20 cellular contexts compared by ENCODE assay signal in genomic region chr2:199216253-199216652, GRCh38.
A peak's percentile ranks its signal among the peaks of the same experiment; 100 is the strongest.
DNase-seq lines count a peak whose midpoint lies in the region; ATAC-seq and TF ChIP-seq lines count a peak whose summit lies in the region.
"Had no signal": no experiment of that assay in that cellular context is flagged by ENCODE, and none has a peak within 500 bp of the region (broad histone marks: within the 10 kb centered on the region; RNA-seq: fewer than 3 reads in every experiment).

No MANE protein-coding gene starts in this region.

- TF ChIP-seq CTCF in glutamatergic neuron (IDR thresholded peaks at IDR 0.05; ENCODE audit: partially characterized antibody, unreplicated experiment): no peak

- no peaks in the 10 kb centered on the region for H3K9me3 Mint-ChIP-seq in glutamatergic neuron (ENCODE audit: unreplicated experiment)
- peaks cover 8% of the 10 kb centered on the region for H3K9me3 Mint-ChIP-seq in activated CD4-positive, alpha-beta memory T cell treated with anti-CD3 and anti-CD28 coated beads for 36 hours
- H3K9me3 Mint-ChIP-seq in naive thymus-derived CD8-positive, alpha-beta T cell: peaks cover 0 to 15% (median 4%) of the 10 kb centered on the region in 9 donors
- H3K9me3 Mint-ChIP-seq: activated naive CD4-positive, alpha-beta T cell treated with anti-CD3 and anti-CD28 coated beads, Interleukin-2, amount 10 ng/mL, durations not matched to agents 7 days and 5 days had no signal

- no peak overlapping the region for H3K4me3 Mint-ChIP-seq in glutamatergic neuron (ENCODE audit: unreplicated experiment)
- no peak overlapping the region for H3K4me3 Mint-ChIP-seq in activated CD4-positive, alpha-beta memory T cell treated with anti-CD3 and anti-CD28 coated beads for 36 hours
- no peak overlapping the region for H3K4me3 Mint-ChIP-seq in naive thymus-derived CD8-positive, alpha-beta T cell
- H3K4me3 Mint-ChIP-seq: activated naive CD4-positive, alpha-beta T cell treated with anti-CD3 and anti-CD28 coated beads, Interleukin-2, amount 10 ng/mL, durations not matched to agents 7 days and 5 days; T-cell had no signal

- CTCF ChIA-PET in activated CD4-positive, alpha-beta memory T cell treated with anti-CD3 and anti-CD28 coated beads for 36 hours (lab: Charles Lee): no interaction called here

- POLR2A ChIA-PET in activated CD4-positive, alpha-beta memory T cell treated with anti-CD3 and anti-CD28 coated beads for 36 hours (lab: Charles Lee): no interaction called here
- POLR2A ChIA-PET in naive thymus-derived CD8-positive, alpha-beta T cell (lab: Charles Lee): no interaction called here

- no peaks in the 10 kb centered on the region for H3K36me3 Mint-ChIP-seq in glutamatergic neuron (ENCODE audit: unreplicated experiment)
- H3K36me3 Mint-ChIP-seq in activated CD4-positive, alpha-beta memory T cell treated with anti-CD3 and anti-CD28 coated beads for 36 hours: no peaks in the 10 kb centered on the region
- H3K36me3 Mint-ChIP-seq in naive thymus-derived CD8-positive, alpha-beta T cell: no peaks in the 10 kb centered on the region
- H3K36me3 Mint-ChIP-seq: activated naive CD4-positive, alpha-beta T cell treated with anti-CD3 and anti-CD28 coated beads, Interleukin-2, amount 10 ng/mL, durations not matched to agents 7 days and 5 days; T-cell had no signal

- peaks cover 2% of the 10 kb centered on the region for H3K4me1 Mint-ChIP-seq in glutamatergic neuron (ENCODE audit: low read depth, unreplicated experiment)
- no peaks in the 10 kb centered on the region for H3K4me1 Mint-ChIP-seq in activated CD4-positive, alpha-beta memory T cell treated with anti-CD3 and anti-CD28 coated beads for 36 hours (ENCODE audit: low read depth)
- H3K4me1 Mint-ChIP-seq in naive thymus-derived CD8-positive, alpha-beta T cell: no peaks in the 10 kb centered on the region
- H3K4me1 Mint-ChIP-seq: activated naive CD4-positive, alpha-beta T cell treated with anti-CD3 and anti-CD28 coated beads, Interleukin-2, amount 10 ng/mL, durations not matched to agents 7 days and 5 days; T-cell had no signal

- intact Hi-C loops in activated CD4-positive, alpha-beta memory T cell treated with anti-CD3 and anti-CD28 coated beads for 36 hours (cut with micrococcal nuclease): no loop called here

- ATAC-seq in GM18498 (IDR thresholded peaks at IDR 0.05; ENCODE audit: unreplicated experiment) (peak; percentile 69), GM19438 (IDR thresholded peaks at IDR 0.05; ENCODE audit: low read depth, unreplicated experiment) (peak; percentile 70), HG02884 (IDR thresholded peaks at IDR 0.05; ENCODE audit: unreplicated experiment) (peak; percentile 72), HG03520 (IDR thresholded peaks at IDR 0.05; ENCODE audit: unreplicated experiment) (peak; percentile 74)
- no peak for ATAC-seq in naive thymus-derived CD8-positive, alpha-beta T cell
- ATAC-seq: A549, heart left ventricle, lower lobe of right lung, right lobe of liver, Right ventricle myocardium inferior, T-cell had no signal

- no peak for DNase-seq in glutamatergic neuron
- DNase-seq in Ammon's horn (ENCODE audit: low spot score): no peak
- DNase-seq in activated CD4-positive, alpha-beta memory T cell treated with anti-CD3 and anti-CD28 coated beads for 36 hours: no peak
- DNase-seq in naive thymus-derived CD8-positive, alpha-beta T cell: no peak
- DNase-seq: activated naive CD4-positive, alpha-beta T cell treated with anti-CD3 and anti-CD28 coated beads, Interleukin-2, amount 10 ng/mL, durations not matched to agents 7 days and 5 days; C1 segment of cervical spinal cord; heart left ventricle; lower lobe of right lung; NCI-H1048; NCI-H2081 treated with DMSO at 0.1 percent for 48 hours; right lobe of liver; stimulated activated naive CD4-positive, alpha-beta T cell; T-cell; tibial artery had no signal

- H3K27me3 Mint-ChIP-seq in glutamatergic neuron (ENCODE audit: unreplicated experiment): peaks cover 2% of the 10 kb centered on the region
- H3K27me3 Mint-ChIP-seq in activated CD4-positive, alpha-beta memory T cell treated with anti-CD3 and anti-CD28 coated beads for 36 hours: no peaks in the 10 kb centered on the region
- H3K27me3 Mint-ChIP-seq in naive thymus-derived CD8-positive, alpha-beta T cell: no peaks in the 10 kb centered on the region
- H3K27me3 Mint-ChIP-seq: activated naive CD4-positive, alpha-beta T cell treated with anti-CD3 and anti-CD28 coated beads, Interleukin-2, amount 10 ng/mL, durations not matched to agents 7 days and 5 days; T-cell had no signal

- H3K27ac Mint-ChIP-seq in glutamatergic neuron (ENCODE audit: unreplicated experiment): no peak overlapping the region
- no peak overlapping the region for H3K27ac Mint-ChIP-seq in activated CD4-positive, alpha-beta memory T cell treated with anti-CD3 and anti-CD28 coated beads for 36 hours
- no peak overlapping the region for H3K27ac Mint-ChIP-seq in naive thymus-derived CD8-positive, alpha-beta T cell
- H3K27ac Mint-ChIP-seq: activated naive CD4-positive, alpha-beta T cell treated with anti-CD3 and anti-CD28 coated beads, Interleukin-2, amount 10 ng/mL, durations not matched to agents 7 days and 5 days; T-cell had no signal

Comparison
In these comparisons a context has a peak if more than half of its experiments do, and no peak if none do; other contexts are left out.
1. ATAC-seq: peak in GM18498 (single experiment), GM19438 (single experiment), HG02884 (single experiment) and HG03520 (single experiment); none in naive thymus-derived CD8-positive, alpha-beta T cell (0 of 2).